1 cellular context compared by ENCODE assay signal in genomic region chr20:8131598-8132014, GRCh38.
TF ChIP-seq lines count a peak whose summit lies in the region.

No MANE protein-coding gene starts in this region.

TF ChIP-seq in HepG2, 621 proteins besides CTCF, POLR2A, EP300 and RAD21 (continued from another document and continues in another):
- no peak for TF ChIP-seq BRF2 (CRISPR knock-in tag; IDR thresholded peaks at IDR 0.05)
- TF ChIP-seq ZNF260 (CRISPR knock-in tag; IDR thresholded peaks at IDR 0.05; ENCODE audit: borderline replicate concordance, low read depth): no peak
- TF ChIP-seq, protein P1, sequence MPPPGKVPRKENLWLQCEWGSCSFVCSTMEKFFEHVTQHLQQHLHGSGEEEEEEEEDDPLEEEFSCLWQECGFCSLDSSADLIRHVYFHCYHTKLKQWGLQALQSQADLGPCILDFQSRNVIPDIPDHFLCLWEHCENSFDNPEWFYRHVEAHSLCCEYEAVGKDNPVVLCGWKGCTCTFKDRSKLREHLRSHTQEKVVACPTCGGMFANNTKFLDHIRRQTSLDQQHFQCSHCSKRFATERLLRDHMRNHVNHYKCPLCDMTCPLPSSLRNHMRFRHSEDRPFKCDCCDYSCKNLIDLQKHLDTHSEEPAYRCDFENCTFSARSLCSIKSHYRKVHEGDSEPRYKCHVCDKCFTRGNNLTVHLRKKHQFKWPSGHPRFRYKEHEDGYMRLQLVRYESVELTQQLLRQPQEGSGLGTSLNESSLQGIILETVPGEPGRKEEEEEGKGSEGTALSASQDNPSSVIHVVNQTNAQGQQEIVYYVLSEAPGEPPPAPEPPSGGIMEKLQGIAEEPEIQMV (CRISPR knock-in tag; IDR thresholded peaks at IDR 0.05; ENCODE audit: low read depth): no peak
- TF ChIP-seq RBFOX2 (IDR thresholded peaks at IDR 0.05; ENCODE audit: low read depth, low read length): no peak
- no peak for TF ChIP-seq NBN (conservative IDR thresholded peaks at IDR 0.05)
- TF ChIP-seq YEATS4 (CRISPR knock-in tag; IDR thresholded peaks at IDR 0.05; ENCODE audit: borderline replicate concordance): no peak
- peak; percentile 79; the same call in 1 of the 2 replicates for TF ChIP-seq ZNF350 (CRISPR knock-in tag; IDR thresholded peaks at IDR 0.05; ENCODE audit: borderline replicate concordance, low read depth)
- no peak for TF ChIP-seq ZNF678 (CRISPR knock-in tag; IDR thresholded peaks at IDR 0.05)
- no peak for TF ChIP-seq ZNF766 (CRISPR knock-in tag; IDR thresholded peaks at IDR 0.05; ENCODE audit: borderline replicate concordance)
- TF ChIP-seq POGK (CRISPR knock-in tag; conservative IDR thresholded peaks at IDR 0.05): no peak
- TF ChIP-seq ZNF335 (CRISPR knock-in tag; IDR thresholded peaks at IDR 0.05): no peak
- TF ChIP-seq, protein P2, sequence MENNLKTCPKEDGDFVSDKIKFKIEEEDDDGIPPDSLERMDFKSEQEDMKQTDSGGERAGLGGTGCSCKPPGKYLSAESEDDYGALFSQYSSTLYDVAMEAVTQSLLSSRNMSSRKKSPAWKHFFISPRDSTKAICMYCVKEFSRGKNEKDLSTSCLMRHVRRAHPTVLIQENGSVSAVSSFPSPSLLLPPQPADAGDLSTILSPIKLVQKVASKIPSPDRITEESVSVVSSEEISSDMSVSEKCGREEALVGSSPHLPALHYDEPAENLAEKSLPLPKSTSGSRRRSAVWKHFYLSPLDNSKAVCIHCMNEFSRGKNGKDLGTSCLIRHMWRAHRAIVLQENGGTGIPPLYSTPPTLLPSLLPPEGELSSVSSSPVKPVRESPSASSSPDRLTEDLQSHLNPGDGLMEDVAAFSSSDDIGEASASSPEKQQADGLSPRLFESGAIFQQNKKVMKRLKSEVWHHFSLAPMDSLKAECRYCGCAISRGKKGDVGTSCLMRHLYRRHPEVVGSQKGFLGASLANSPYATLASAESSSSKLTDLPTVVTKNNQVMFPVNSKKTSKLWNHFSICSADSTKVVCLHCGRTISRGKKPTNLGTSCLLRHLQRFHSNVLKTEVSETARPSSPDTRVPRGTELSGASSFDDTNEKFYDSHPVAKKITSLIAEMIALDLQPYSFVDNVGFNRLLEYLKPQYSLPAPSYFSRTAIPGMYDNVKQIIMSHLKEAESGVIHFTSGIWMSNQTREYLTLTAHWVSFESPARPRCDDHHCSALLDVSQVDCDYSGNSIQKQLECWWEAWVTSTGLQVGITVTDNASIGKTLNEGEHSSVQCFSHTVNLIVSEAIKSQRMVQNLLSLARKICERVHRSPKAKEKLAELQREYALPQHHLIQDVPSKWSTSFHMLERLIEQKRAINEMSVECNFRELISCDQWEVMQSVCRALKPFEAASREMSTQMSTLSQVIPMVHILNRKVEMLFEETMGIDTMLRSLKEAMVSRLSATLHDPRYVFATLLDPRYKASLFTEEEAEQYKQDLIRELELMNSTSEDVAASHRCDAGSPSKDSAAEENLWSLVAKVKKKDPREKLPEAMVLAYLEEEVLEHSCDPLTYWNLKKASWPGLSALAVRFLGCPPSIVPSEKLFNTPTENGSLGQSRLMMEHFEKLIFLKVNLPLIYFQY (CRISPR knock-in tag; IDR thresholded peaks at IDR 0.05; ENCODE audit: borderline replicate concordance): no peak
- TF ChIP-seq, protein P3, sequence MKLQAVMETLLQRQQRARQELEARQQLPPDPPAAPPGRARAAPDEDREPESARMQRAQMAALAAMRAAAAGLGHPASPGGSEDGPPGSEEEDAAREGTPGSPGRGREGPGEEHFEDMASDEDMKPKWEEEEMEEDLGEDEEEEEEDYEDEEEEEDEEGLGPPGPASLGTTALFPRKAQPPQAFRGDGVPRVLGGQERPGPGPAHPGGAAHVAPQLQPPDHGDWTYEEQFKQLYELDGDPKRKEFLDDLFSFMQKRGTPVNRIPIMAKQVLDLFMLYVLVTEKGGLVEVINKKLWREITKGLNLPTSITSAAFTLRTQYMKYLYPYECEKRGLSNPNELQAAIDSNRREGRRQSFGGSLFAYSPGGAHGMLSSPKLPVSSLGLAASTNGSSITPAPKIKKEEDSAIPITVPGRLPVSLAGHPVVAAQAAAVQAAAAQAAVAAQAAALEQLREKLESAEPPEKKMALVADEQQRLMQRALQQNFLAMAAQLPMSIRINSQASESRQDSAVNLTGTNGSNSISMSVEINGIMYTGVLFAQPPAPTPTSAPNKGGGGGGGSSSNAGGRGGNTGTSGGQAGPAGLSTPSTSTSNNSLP (IDR thresholded peaks at IDR 0.05; ENCODE audit: low read depth, low read length): no peak
- TF ChIP-seq, protein P4, sequence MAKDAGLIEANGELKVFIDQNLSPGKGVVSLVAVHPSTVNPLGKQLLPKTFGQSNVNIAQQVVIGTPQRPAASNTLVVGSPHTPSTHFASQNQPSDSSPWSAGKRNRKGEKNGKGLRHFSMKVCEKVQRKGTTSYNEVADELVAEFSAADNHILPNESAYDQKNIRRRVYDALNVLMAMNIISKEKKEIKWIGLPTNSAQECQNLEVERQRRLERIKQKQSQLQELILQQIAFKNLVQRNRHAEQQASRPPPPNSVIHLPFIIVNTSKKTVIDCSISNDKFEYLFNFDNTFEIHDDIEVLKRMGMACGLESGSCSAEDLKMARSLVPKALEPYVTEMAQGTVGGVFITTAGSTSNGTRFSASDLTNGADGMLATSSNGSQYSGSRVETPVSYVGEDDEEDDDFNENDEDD (CRISPR knock-in tag; IDR thresholded peaks at IDR 0.05; ENCODE audit: borderline replicate concordance): no peak
- TF ChIP-seq SMAD1 (CRISPR knock-in tag; IDR thresholded peaks at IDR 0.05; ENCODE audit: borderline replicate concordance, low read depth): no peak
- TF ChIP-seq KDM5A (IDR thresholded peaks at IDR 0.05; ENCODE audit: borderline replicate concordance, low read length): peak; percentile 80; the same call in 1 of the 2 replicates
- TF ChIP-seq PCBP2 (optimal IDR thresholded peaks at IDR 0.05; ENCODE audit: low read depth, low read length, poor library complexity, severe bottlenecking): no peak
- TF ChIP-seq ELF4 (CRISPR knock-in tag; IDR thresholded peaks at IDR 0.05; ENCODE audit: borderline replicate concordance): 0 out of 2 replicates have a peak, but pooled peaks have one; percentile 43
- no peak for TF ChIP-seq ZFAT (CRISPR knock-in tag; conservative IDR thresholded peaks at IDR 0.05)
- 0 out of 2 replicates have a peak, but pooled peaks have one; percentile 15 for TF ChIP-seq DPF2 (CRISPR knock-in tag; IDR thresholded peaks at IDR 0.05; ENCODE audit: borderline replicate concordance, low read depth)
- TF ChIP-seq, protein P5, sequence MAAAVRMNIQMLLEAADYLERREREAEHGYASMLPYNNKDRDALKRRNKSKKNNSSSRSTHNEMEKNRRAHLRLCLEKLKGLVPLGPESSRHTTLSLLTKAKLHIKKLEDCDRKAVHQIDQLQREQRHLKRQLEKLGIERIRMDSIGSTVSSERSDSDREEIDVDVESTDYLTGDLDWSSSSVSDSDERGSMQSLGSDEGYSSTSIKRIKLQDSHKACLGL (CRISPR knock-in tag; IDR thresholded peaks at IDR 0.05): no peak
- TF ChIP-seq BCL6 (CRISPR knock-in tag; IDR thresholded peaks at IDR 0.05): no peak
- no peak for TF ChIP-seq ZFY (CRISPR knock-in tag; IDR thresholded peaks at IDR 0.05)
- 0 out of 2 replicates have a peak, but pooled peaks have one; percentile 72 for TF ChIP-seq ZNF576 (CRISPR knock-in tag; IDR thresholded peaks at IDR 0.05)
- TF ChIP-seq, protein P6, sequence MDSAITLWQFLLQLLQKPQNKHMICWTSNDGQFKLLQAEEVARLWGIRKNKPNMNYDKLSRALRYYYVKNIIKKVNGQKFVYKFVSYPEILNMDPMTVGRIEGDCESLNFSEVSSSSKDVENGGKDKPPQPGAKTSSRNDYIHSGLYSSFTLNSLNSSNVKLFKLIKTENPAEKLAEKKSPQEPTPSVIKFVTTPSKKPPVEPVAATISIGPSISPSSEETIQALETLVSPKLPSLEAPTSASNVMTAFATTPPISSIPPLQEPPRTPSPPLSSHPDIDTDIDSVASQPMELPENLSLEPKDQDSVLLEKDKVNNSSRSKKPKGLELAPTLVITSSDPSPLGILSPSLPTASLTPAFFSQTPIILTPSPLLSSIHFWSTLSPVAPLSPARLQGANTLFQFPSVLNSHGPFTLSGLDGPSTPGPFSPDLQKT (CRISPR knock-in tag; IDR thresholded peaks at IDR 0.05; ENCODE audit: borderline replicate concordance): no peak
- no peak for TF ChIP-seq ZNF367 (CRISPR knock-in tag; IDR thresholded peaks at IDR 0.05; ENCODE audit: borderline replicate concordance)
- no peak for TF ChIP-seq MXI1 (IDR thresholded peaks at IDR 0.05; ENCODE audit: borderline replicate concordance, low read depth, low read length)
- TF ChIP-seq ZNF839 (CRISPR knock-in tag; IDR thresholded peaks at IDR 0.05; ENCODE audit: borderline replicate concordance): 0 out of 2 replicates have a peak, but pooled peaks have one; percentile 75
- TF ChIP-seq ZSCAN31 (CRISPR knock-in tag; IDR thresholded peaks at IDR 0.05; ENCODE audit: low read depth): 0 out of 2 replicates have a peak, but pooled peaks have one; percentile 6
- TF ChIP-seq ETV6 (CRISPR knock-in tag; conservative IDR thresholded peaks at IDR 0.05): no peak
- TF ChIP-seq PHB2 (IDR thresholded peaks at IDR 0.05; ENCODE audit: partially characterized antibody): no peak
- TF ChIP-seq ZNF275 (CRISPR knock-in tag; IDR thresholded peaks at IDR 0.05; ENCODE audit: borderline replicate concordance): 0 out of 2 replicates have a peak, but pooled peaks have one; percentile 17
- TF ChIP-seq, protein P7, sequence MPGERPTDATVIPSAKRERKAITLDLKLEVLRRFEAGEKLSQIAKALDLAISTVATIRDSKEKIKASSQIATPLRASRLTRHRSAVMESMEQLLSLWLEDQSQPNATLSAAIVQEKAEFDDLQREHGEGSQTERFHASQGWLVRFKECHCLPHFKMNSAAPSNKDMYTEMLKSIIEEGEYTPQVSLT (CRISPR knock-in tag; IDR thresholded peaks at IDR 0.05; ENCODE audit: borderline replicate concordance, low read depth): no peak
- TF ChIP-seq HMGXB3 (CRISPR knock-in tag; IDR thresholded peaks at IDR 0.05; ENCODE audit: borderline replicate concordance): no peak
- no peak for TF ChIP-seq SRSF4 (IDR thresholded peaks at IDR 0.05; ENCODE audit: low read depth, low read length, poor library complexity, severe bottlenecking)
- TF ChIP-seq ZNF546 (CRISPR knock-in tag; conservative IDR thresholded peaks at IDR 0.05): no peak
